ENCODE assay signal across 2 cellular contexts in the genomic region with DNA sequence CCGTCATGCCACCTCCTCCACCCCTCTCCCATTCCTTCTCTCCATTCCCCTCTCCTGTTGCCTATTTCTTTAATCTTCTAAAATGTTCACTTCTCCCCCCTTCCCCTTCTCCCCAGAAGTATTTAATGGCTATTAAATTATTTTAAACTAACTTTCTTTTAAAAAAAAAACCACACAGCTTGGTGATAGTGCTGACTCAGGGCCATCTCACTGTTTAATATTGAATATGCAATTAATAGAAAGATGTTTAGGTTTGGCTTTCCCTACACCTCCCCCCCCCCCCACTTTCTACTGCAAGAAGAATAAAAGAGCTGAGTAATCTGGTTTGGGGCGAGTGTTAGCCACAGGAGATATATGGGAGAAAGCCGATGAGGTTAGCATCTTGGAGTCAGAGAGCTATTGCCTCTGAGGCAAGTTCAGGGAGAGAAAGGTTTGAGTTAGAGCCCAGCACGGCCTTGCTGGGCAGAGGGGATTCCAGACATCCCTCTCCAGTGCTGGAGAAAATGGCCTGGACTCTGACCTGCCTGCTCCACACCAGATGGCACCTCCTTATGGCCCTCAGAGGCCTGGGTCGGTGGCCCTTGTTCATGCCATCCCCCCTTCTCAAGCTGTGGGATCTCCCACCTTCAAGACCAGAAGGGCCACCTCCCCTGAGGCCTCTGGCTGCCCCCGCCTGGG.
TF ChIP-seq lines count a peak whose summit lies in the region.

No MANE protein-coding gene starts in this region.

TF ChIP-seq in HepG2, 621 proteins besides CTCF, POLR2A, EP300 and RAD21:
- TF ChIP-seq ZNF44 (CRISPR knock-in tag; IDR thresholded peaks at IDR 0.05) (no peak), SRY (CRISPR knock-in tag; IDR thresholded peaks at IDR 0.05) (no peak), MAFF (IDR thresholded peaks at IDR 0.05; ENCODE audit: low read depth, low read length) (0 out of 2 replicates have a peak, but pooled peaks have one; percentile 33), MAF1 (CRISPR knock-in tag; IDR thresholded peaks at IDR 0.05; ENCODE audit: borderline replicate concordance) (no peak), KDM2A (CRISPR knock-in tag; IDR thresholded peaks at IDR 0.05; ENCODE audit: borderline replicate concordance, low read depth) (no peak), MAFK (conservative IDR thresholded peaks at IDR 0.05 in 1 of 2, IDR thresholded peaks at IDR 0.05 in 1 of 2; ENCODE audit: low read length in 2 of 2) (peak in 1 of 2 experiments; percentile 70; a peak in 2 of 4 replicates), PAWR (CRISPR knock-in tag; IDR thresholded peaks at IDR 0.05; ENCODE audit: borderline replicate concordance) (no peak)
- TF ChIP-seq, protein P1, sequence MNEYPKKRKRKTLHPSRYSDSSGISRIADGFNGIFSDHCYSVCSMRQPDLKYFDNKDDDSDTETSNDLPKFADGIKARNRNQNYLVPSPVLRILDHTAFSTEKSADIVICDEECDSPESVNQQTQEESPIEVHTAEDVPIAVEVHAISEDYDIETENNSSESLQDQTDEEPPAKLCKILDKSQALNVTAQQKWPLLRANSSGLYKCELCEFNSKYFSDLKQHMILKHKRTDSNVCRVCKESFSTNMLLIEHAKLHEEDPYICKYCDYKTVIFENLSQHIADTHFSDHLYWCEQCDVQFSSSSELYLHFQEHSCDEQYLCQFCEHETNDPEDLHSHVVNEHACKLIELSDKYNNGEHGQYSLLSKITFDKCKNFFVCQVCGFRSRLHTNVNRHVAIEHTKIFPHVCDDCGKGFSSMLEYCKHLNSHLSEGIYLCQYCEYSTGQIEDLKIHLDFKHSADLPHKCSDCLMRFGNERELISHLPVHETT (CRISPR knock-in tag; conservative IDR thresholded peaks at IDR 0.05): no peak
- TF ChIP-seq, protein P2, sequence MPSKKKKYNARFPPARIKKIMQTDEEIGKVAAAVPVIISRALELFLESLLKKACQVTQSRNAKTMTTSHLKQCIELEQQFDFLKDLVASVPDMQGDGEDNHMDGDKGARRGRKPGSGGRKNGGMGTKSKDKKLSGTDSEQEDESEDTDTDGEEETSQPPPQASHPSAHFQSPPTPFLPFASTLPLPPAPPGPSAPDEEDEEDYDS (CRISPR knock-in tag; IDR thresholded peaks at IDR 0.05): no peak

TF ChIP-seq in IMR-90, 13 proteins besides CTCF, POLR2A, EP300 and RAD21:
- TF ChIP-seq BHLHE40 (IDR thresholded peaks at IDR 0.05; ENCODE audit: low read depth, low read length) (no peak), MAFK (IDR thresholded peaks at IDR 0.05; ENCODE audit: low read depth, low read length) (peak; percentile 38; the same call in 1 of the 2 replicates)
